ENCODE assay signal across 10 cellular contexts in the genomic region with DNA sequence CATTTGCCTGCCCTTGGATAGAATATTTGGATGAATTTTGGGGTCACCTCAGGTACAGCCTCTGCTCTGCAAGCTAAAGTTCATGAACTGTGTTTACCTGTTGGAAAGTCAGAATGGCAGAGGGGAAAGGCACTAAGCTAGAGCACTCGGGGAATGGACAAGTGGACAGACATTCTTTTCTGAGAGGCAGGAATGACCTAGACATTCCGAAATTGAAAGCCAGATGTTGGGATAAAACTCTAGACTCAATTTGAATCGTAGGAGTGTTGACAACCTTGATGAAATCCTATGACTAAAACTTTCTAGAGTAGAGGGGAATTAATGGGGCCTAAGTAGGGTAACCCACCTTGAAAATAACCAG. TPM values are rescaled to one million over a fixed set of nuclear protein-coding genes. Genes with fewer than 3 reads are reported as not detected.
A peak's percentile ranks its signal among the peaks of the same experiment; 100 is the strongest.
DNase-seq lines count a peak whose midpoint lies in the region; ATAC-seq, FAIRE-seq and TF ChIP-seq lines count a peak whose summit lies in the region.
"Had no signal": no experiment of that assay in that cellular context is flagged by ENCODE, and none has a peak within 500 bp of the region (broad histone marks: within the 10 kb centered on the region; RNA-seq: fewer than 3 reads in every experiment).

No MANE protein-coding gene starts in this region.

- CTCF ChIA-PET in SK-N-SH (lab: Yijun Ruan, JAX) = interaction anchor here (0.6 to 2.3 kb wide), 3 partner anchors 15 to 297 kb away, joined by 3 to 11 read pairs (median 3); no protein-coding TSS in a partner anchor
- CTCF ChIA-PET in activated CD8-positive, alpha-beta T cell treated with anti-CD3 and anti-CD28 coated beads for 36 hours (lab: Charles Lee) = interaction anchor here (0.8 kb wide), 1 partner anchor 18 kb away, joined by 3 read pairs; no protein-coding TSS in a partner anchor

- H3K4me1 Mint-ChIP-seq in nephron progenitor cell = peaks cover 38% of the 10 kb centered on the region
- no peaks in the 10 kb centered on the region for H3K4me1 Mint-ChIP-seq in activated CD8-positive, alpha-beta T cell treated with anti-CD3 and anti-CD28 coated beads for 36 hours (ENCODE audit: low read depth)

- DNase-seq in SK-N-SH = no peak
- peak; percentile 27 for DNase-seq in fibroblast of mammary gland (ENCODE audit: low read depth)
- no peak for DNase-seq in nephron progenitor cell
- no peak for DNase-seq in transverse colon
- no peak for DNase-seq in stimulated activated CD4-positive, alpha-beta T cell treated with anti-CD3 and anti-CD28 coated beads, Interleukin-2, amount 100 ng/mL, for 48 hours
- DNase-seq in Kasumi-1 (lab: John Stamatoyannopoulos, UW) = no peak
- DNase-seq in activated CD8-positive, alpha-beta T cell treated with anti-CD3 and anti-CD28 coated beads for 36 hours = no peak
- DNase-seq in frontal cortex (ENCODE audit: low spot score in 2 of 2) = no peak
- DNase-seq: NCI-H2171 had no signal

- H3K4me2 ChIP-seq in SK-N-SH = no peak overlapping the region

- no peaks in the 10 kb centered on the region for H3K9me2 ChIP-seq in SK-N-SH

- in situ Hi-C loops in transverse colon (cut with MboI; ENCODE audit: low pct_ligation_motif_present in 1 of 4, low pct_unique_long_range_greater_than_20kb in 1 of 4, low sequenced_read_pairs in 3 of 4) = no loop called here

- no peak for FAIRE-seq in frontal cortex (lab: Jason Lieb, UNC)

- H3K27me3 Mint-ChIP-seq in nephron progenitor cell (ENCODE audit: low read depth, poor library complexity) = no peaks in the 10 kb centered on the region
- H3K27me3 Mint-ChIP-seq in activated CD8-positive, alpha-beta T cell treated with anti-CD3 and anti-CD28 coated beads for 36 hours = no peaks in the 10 kb centered on the region

- H3K27ac ChIP-seq in SK-N-SH (ENCODE audit: low read depth in 2 of 2, low read length in 1 of 2) (peak overlapping the region; percentile 71 to 75), transverse colon (peak overlapping the region; percentile 57 to 82 (median 72))

- no peak for ATAC-seq in activated CD8-positive, alpha-beta T cell treated with anti-CD3 and anti-CD28 coated beads for 36 hours

- H3K79me2 ChIP-seq in SK-N-SH (ENCODE audit: insufficient read depth) = no peaks in the 10 kb centered on the region

- WGBS in SK-N-SH (ENCODE audit: low lambda C conversion rate) = 11% methylated on average over 3 of the region's 3 CpGs
- 28 to 36% methylated on average over 2 to 3 of the region's 3 CpGs for WGBS in transverse colon (ENCODE audit: low coverage in 1 of 2), 2 donors

- TF ChIP-seq EP300 in SK-N-SH (IDR thresholded peaks at IDR 0.05; ENCODE audit: borderline replicate concordance in 1 of 2, low read depth in 1 of 2, low read length in 1 of 2) (no peak), transverse colon (IDR thresholded peaks at IDR 0.05; ENCODE audit: low read depth) (no peak)

- H3K36me3 ChIP-seq in SK-N-SH (replicated peaks in 1 of 2; ENCODE audit: control insufficient read depth in 1 of 2, insufficient read depth in 2 of 2, low read length in 1 of 2) (no peaks in the 10 kb centered on the region), transverse colon (no peaks in the 10 kb centered on the region)

- no peak for TF ChIP-seq RAD21 in SK-N-SH (IDR thresholded peaks at IDR 0.05; ENCODE audit: low read length)

- no peak overlapping the region for H3K4me3 Mint-ChIP-seq in nephron progenitor cell
- H3K4me3 Mint-ChIP-seq in activated CD8-positive, alpha-beta T cell treated with anti-CD3 and anti-CD28 coated beads for 36 hours = no peak overlapping the region

- H3K9me3 Mint-ChIP-seq in nephron progenitor cell = peaks cover 32% of the 10 kb centered on the region
- H3K9me3 Mint-ChIP-seq in activated CD8-positive, alpha-beta T cell treated with anti-CD3 and anti-CD28 coated beads for 36 hours = no peaks in the 10 kb centered on the region

- TF ChIP-seq CTCF in SK-N-SH (IDR thresholded peaks at IDR 0.05) (no peak), fibroblast of mammary gland (conservative IDR thresholded peaks at IDR 0.05; ENCODE audit: control insufficient read depth, insufficient read depth, low read depth, low read length) (no peak), nephron progenitor cell (IDR thresholded peaks at IDR 0.05) (no peak), transverse colon (IDR thresholded peaks at IDR 0.05) (no peak)
- TF ChIP-seq CTCF in activated CD8-positive, alpha-beta T cell treated with anti-CD3 and anti-CD28 coated beads for 36 hours (IDR thresholded peaks at IDR 0.05) = no peak

- H3F3A ChIP-seq in SK-N-SH (replicated peaks; ENCODE audit: insufficient read depth) = no peaks in the 10 kb centered on the region

- no peaks in the 10 kb centered on the region for H4K20me1 ChIP-seq in SK-N-SH (ENCODE audit: insufficient read depth)

- no peak for TF ChIP-seq POLR2A in transverse colon (IDR thresholded peaks at IDR 0.05)

- H3K27ac Mint-ChIP-seq in nephron progenitor cell = peak overlapping the region; percentile 97
- H3K27ac Mint-ChIP-seq in activated CD8-positive, alpha-beta T cell treated with anti-CD3 and anti-CD28 coated beads for 36 hours = no peak overlapping the region

- H3K36me3 Mint-ChIP-seq in nephron progenitor cell (ENCODE audit: low read depth) = peaks cover 15% of the 10 kb centered on the region
- no peaks in the 10 kb centered on the region for H3K36me3 Mint-ChIP-seq in activated CD8-positive, alpha-beta T cell treated with anti-CD3 and anti-CD28 coated beads for 36 hours (ENCODE audit: low read depth)

- intact Hi-C loops in transverse colon (cut with DNase I; ENCODE audit: low total_unique reads) = no loop called here
- intact Hi-C loops in activated CD8-positive, alpha-beta T cell treated with anti-CD3 and anti-CD28 coated beads for 36 hours (cut with micrococcal nuclease) = no loop called here

- peaks cover 0 to 11% of the 10 kb centered on the region in 2 experiments; a peak in 3 of 4 replicates for H3K4me1 ChIP-seq in SK-N-SH (ENCODE audit: control insufficient read depth in 1 of 2, insufficient read depth in 2 of 2, low read depth in 1 of 2, low read length in 1 of 2)
- H3K4me1 ChIP-seq in transverse colon = peaks cover 4 to 14% (median 14%) of the 10 kb centered on the region in 4 donors

- no peak overlapping the region for H2AFZ ChIP-seq in SK-N-SH (ENCODE audit: low read depth)

- POLR2A ChIA-PET in SK-N-SH (lab: Yijun Ruan, JAX) = no interaction called here
- POLR2A ChIA-PET in activated CD8-positive, alpha-beta T cell treated with anti-CD3 and anti-CD28 coated beads for 36 hours (lab: Charles Lee) = no interaction called here

- H3K9me3 ChIP-seq in SK-N-SH = no peaks in the 10 kb centered on the region
- no peaks in the 10 kb centered on the region for H3K9me3 ChIP-seq in transverse colon

- H3K4me3 ChIP-seq in SK-N-SH (ENCODE audit: low read depth in 2 of 2, low read length in 1 of 2) (no peak overlapping the region), fibroblast of mammary gland (ENCODE audit: control insufficient read depth, low read depth, low read length) (no peak overlapping the region), transverse colon (no peak overlapping the region)

- H3K27me3 ChIP-seq in SK-N-SH (ENCODE audit: insufficient read depth) (no peaks in the 10 kb centered on the region), transverse colon (no peaks in the 10 kb centered on the region)

- H3K9ac ChIP-seq in SK-N-SH = no peak overlapping the region

TF ChIP-seq in SK-N-SH, 30 proteins besides CTCF, POLR2A, EP300 and RAD21 (continues in another document):
- TF ChIP-seq NRF1 (IDR thresholded peaks at IDR 0.05; ENCODE audit: low read depth, low read length) = no peak
- TF ChIP-seq ZBTB33 (IDR thresholded peaks at IDR 0.05; ENCODE audit: borderline replicate concordance, low read depth) = no peak
- no peak for TF ChIP-seq SIN3A (IDR thresholded peaks at IDR 0.05; ENCODE audit: borderline replicate concordance, low read depth, low read length)
- TF ChIP-seq USF1 (IDR thresholded peaks at IDR 0.05; ENCODE audit: borderline replicate concordance, low read depth) = no peak
- no peak for TF ChIP-seq GABPA (IDR thresholded peaks at IDR 0.05; ENCODE audit: low read depth)
- no peak for TF ChIP-seq POLR2AphosphoS5 (IDR thresholded peaks at IDR 0.05; ENCODE audit: low read depth, low read length)

RNA-seq across cellular contexts. Expression of gene LUZP4, which starts 56.1 kb away (rescaled TPM):
- not detected in 2 replicates for polyA plus RNA-seq in SK-N-SH (2012; rRNA removed)
- not detected in 2 replicates for polyA plus RNA-seq in SK-N-SH (2012; cell fraction: cytosol; rRNA removed)
- not detected in 2 replicates for polyA plus RNA-seq in SK-N-SH (2012; cell fraction: nucleus; rRNA removed)
- total RNA-seq in transverse colon (not detected), frontal cortex (not detected)
- not detected for total RNA-seq in activated CD8-positive, alpha-beta T cell treated with anti-CD3 and anti-CD28 coated beads for 36 hours
- total RNA-seq: kidney epithelial cell had no signal
